ENCODE assay signal across 1 cellular context in the genomic region with DNA sequence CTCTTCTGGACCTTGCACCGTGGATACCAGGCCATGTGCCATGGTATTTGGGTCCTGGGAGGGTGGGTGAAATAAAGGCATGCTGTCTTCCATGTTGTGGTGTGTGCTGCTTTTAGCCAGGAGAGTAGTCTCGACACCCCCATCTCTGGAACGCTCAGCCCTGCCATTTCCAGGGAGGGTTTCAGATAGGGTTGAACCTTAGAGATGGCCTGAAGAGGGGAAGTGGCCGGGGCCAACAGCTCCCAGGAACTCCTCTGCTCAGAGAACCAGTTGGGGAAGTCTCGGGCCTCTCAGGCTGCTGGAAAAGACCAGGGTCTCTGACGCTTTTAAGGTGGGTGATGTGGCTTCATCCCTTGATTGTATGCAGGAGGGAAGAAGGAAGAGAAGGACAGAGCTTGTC.
TF ChIP-seq lines count a peak whose summit lies in the region.

No MANE protein-coding gene starts in this region.

TF ChIP-seq in H1, 55 proteins besides CTCF, POLR2A, EP300 and RAD21:
- TF ChIP-seq, protein P1, sequence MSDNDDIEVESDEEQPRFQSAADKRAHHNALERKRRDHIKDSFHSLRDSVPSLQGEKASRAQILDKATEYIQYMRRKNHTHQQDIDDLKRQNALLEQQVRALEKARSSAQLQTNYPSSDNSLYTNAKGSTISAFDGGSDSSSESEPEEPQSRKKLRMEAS (IDR thresholded peaks at IDR 0.05): no peak
- TF ChIP-seq RXRA (IDR thresholded peaks at IDR 0.05; ENCODE audit: insufficient read depth, low read depth, low read length): no peak
- TF ChIP-seq MAFK (IDR thresholded peaks at IDR 0.05; ENCODE audit: low read depth, low read length): no peak
- TF ChIP-seq SP2 (IDR thresholded peaks at IDR 0.05; ENCODE audit: low read length): no peak
